In the genomic region with DNA sequence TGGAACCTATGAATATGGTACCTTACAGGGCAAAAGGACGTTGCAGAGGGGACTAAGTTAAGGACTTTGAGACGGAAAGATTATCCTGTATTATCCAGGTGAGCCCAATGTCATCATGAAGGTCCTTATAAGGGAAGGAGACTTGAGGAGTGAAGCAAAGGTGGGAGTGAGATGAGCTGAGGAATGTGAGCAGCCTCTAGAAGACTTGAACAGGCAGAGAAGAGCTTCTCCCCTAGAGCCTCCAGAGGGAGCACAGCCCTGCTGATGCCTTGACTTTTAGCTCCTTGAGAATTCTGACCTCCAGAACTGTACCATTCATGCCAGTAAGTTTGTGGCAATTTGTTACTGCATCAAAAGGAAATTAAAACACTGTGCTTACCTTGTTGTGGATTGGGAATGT, we compare ENCODE assay signal across 15 cellular contexts. TPM values are rescaled to one million over a fixed set of nuclear protein-coding genes. Genes with fewer than 3 reads are reported as not detected.
DNase-seq lines count a peak whose midpoint lies in the region; FAIRE-seq and TF ChIP-seq lines count a peak whose summit lies in the region.
"Had no signal": no experiment of that assay in that cellular context is flagged by ENCODE, and none has a peak within 500 bp of the region (broad histone marks: within the 10 kb centered on the region; RNA-seq: fewer than 3 reads in every experiment).

No MANE protein-coding gene starts in this region.

- no peak overlapping the region for H3K4ac ChIP-seq in H1 (replicated peaks; ENCODE audit: insufficient read length, low read depth, low read length)

- FAIRE-seq in H1 (lab: Jason Lieb, UNC), result peak; percentile 98

- peaks cover under 1% of the 10 kb centered on the region for H3K4me1 ChIP-seq in Loucy (ENCODE audit: insufficient read depth, low read length, poor library complexity, severe bottlenecking)
- peaks cover 0 to 1% (median under 1%) of the 10 kb centered on the region in 4 experiments; a peak in 3 of 7 replicates for H3K4me1 ChIP-seq in H1 (replicated peaks in 1 of 4; ENCODE audit: control insufficient read depth in 3 of 4, insufficient read depth in 4 of 4, low read length in 3 of 4)
- H3K4me1 ChIP-seq in osteoblast (ENCODE audit: insufficient read depth, low read length), result no peaks in the 10 kb centered on the region
- H3K4me1 ChIP-seq: adrenal gland had no signal

- no peak overlapping the region for H2AK5ac ChIP-seq in H1 (ENCODE audit: low read depth, low read length)

- H3K56ac ChIP-seq in H1 (replicated peaks; ENCODE audit: insufficient read length, low read depth, low read length), result no peak overlapping the region

- H2BK5ac ChIP-seq in H1 (ENCODE audit: low read depth, low read length), result no peak overlapping the region

- peak overlapping the region; percentile 51; the same call in 1 of the 2 replicates for H2BK15ac ChIP-seq in H1 (ENCODE audit: low read length)

- H3K4me2 ChIP-seq in Loucy (ENCODE audit: low read depth, low read length, poor library complexity, severe bottlenecking) (no peak overlapping the region), H1 (ENCODE audit: insufficient read depth in 1 of 2, low read depth in 2 of 2, low read length in 2 of 2) (no peak overlapping the region), osteoblast (ENCODE audit: insufficient read depth, low read length) (no peak overlapping the region)

- 43% methylated on average over 2 of the region's 2 CpGs; no CpG with 5 or more reads in 1 of the 2 experiments for WGBS in H1 (ENCODE audit: extremely low coverage in 1 of 2, insufficient coverage in 1 of 2, insufficient read length in 1 of 2, insufficient replicate concordance in 2 of 2, low coverage in 1 of 2, low lambda C conversion rate in 2 of 2, missing lambda C conversion rate in 1 of 2), 2 experiments

- H3K36me3 ChIP-seq in Loucy (ENCODE audit: insufficient read depth, low read length), result no peaks in the 10 kb centered on the region
- no peaks in the 10 kb centered on the region; a peak in 1 of 8 replicates for H3K36me3 ChIP-seq in H1 (ENCODE audit: control insufficient read depth in 2 of 4, insufficient read depth in 4 of 4, low read length in 3 of 4)
- H3K36me3 ChIP-seq in osteoblast (ENCODE audit: insufficient read depth, low read length), result no peaks in the 10 kb centered on the region
- H3K36me3 ChIP-seq: adrenal gland had no signal

- H4K5ac ChIP-seq in H1 (ENCODE audit: insufficient read length, low read depth, low read length), result no peak overlapping the region

- H3K14ac ChIP-seq in H1 (ENCODE audit: insufficient read length), result no peak overlapping the region

- no peak for TF ChIP-seq POLR2A in H1 (IDR thresholded peaks at IDR 0.05; ENCODE audit: control extremely low read depth in 1 of 2, low read depth in 2 of 2, low read length in 2 of 2)

- H4K20me1 ChIP-seq in Loucy (ENCODE audit: insufficient read depth, low read length, poor library complexity, severe bottlenecking) (no peaks in the 10 kb centered on the region), H1 (replicated peaks in 1 of 2; ENCODE audit: control insufficient read depth in 1 of 2, insufficient read depth in 2 of 2, low read length in 2 of 2) (no peaks in the 10 kb centered on the region), osteoblast (ENCODE audit: insufficient read depth, low read length) (no peaks in the 10 kb centered on the region)

- CTCF ChIA-PET in H1 (lab: Charles Lee; ENCODE audit: partially characterized antibody), result interaction anchor here (0.6 to 5.9 kb wide), 19 partner anchors 9 to 384 kb away, joined by 3 to 54 read pairs (median 4); partner anchors contain the start of gene LACRT

- no peak overlapping the region for H2BK12ac ChIP-seq in H1 (ENCODE audit: low read depth, low read length)

- TF ChIP-seq EP300 in H1 (IDR thresholded peaks at IDR 0.05; ENCODE audit: borderline replicate concordance in 1 of 2, low read depth in 2 of 2, low read length in 2 of 2), result no peak

- H3K23ac ChIP-seq in H1 (ENCODE audit: insufficient read length), result no peak overlapping the region

- peak; percentile 56 for TF ChIP-seq CTCF in Loucy (conservative IDR thresholded peaks at IDR 0.05; ENCODE audit: low read length)
- peak; percentile 33 to 83 (median 66) for TF ChIP-seq CTCF in H1 (IDR thresholded peaks at IDR 0.05; ENCODE audit: control extremely low read depth in 1 of 3, insufficient read depth in 1 of 3, low read depth in 1 of 3, low read length in 3 of 3)
- TF ChIP-seq CTCF in osteoblast (IDR thresholded peaks at IDR 0.05; ENCODE audit: extremely low read depth, low read depth, low read length), result peak; percentile 23

- no peak overlapping the region for H4K91ac ChIP-seq in H1 (replicated peaks; ENCODE audit: insufficient read length, low read length)

- POLR2A ChIA-PET in H1 (lab: Charles Lee; ENCODE audit: partially characterized antibody), result interaction anchor here (0.8 to 1.7 kb wide), 2 partner anchors 10 to 33 kb away, joined by 3 to 6 read pairs; no protein-coding TSS in a partner anchor

- no peaks in the 10 kb centered on the region for H3K23me2 ChIP-seq in H1 (ENCODE audit: low read depth, low read length)

- H3K9ac ChIP-seq in Loucy (ENCODE audit: low read depth, low read length, poor library complexity, severe bottlenecking), result no peak overlapping the region
- H3K9ac ChIP-seq in H1 (replicated peaks in 1 of 4; ENCODE audit: extremely low read depth in 1 of 4, low read depth in 3 of 4, low read length in 3 of 4), result no peak overlapping the region

- H3K9me3 ChIP-seq in Loucy (ENCODE audit: insufficient read depth, low read depth, low read length), result no peaks in the 10 kb centered on the region
- peaks cover 5 to 6% of the 10 kb centered on the region in 2 experiments; a peak in 1 of 4 replicates for H3K9me3 ChIP-seq in H1 (ENCODE audit: insufficient read depth in 2 of 2, low read depth in 1 of 2, low read length in 1 of 2)
- H3K9me3 ChIP-seq in osteoblast (ENCODE audit: low read depth, low read length), result no peaks in the 10 kb centered on the region
- H3K9me3 ChIP-seq: adrenal gland had no signal

- no peak overlapping the region for H3K4me3 ChIP-seq in Loucy (ENCODE audit: low read length, poor library complexity, severe bottlenecking)
- no peak overlapping the region for H3K4me3 ChIP-seq in H1 (ENCODE audit: extremely low read depth in 1 of 4, insufficient read depth in 2 of 4, low read depth in 3 of 4, low read length in 4 of 4)
- H3K4me3 ChIP-seq in osteoblast (ENCODE audit: insufficient read depth, low read length), result no peak overlapping the region
- H3K4me3 ChIP-seq: adrenal gland had no signal

- H3K79me2 ChIP-seq in Loucy (ENCODE audit: insufficient read depth, low read length) (no peaks in the 10 kb centered on the region), H1 (ENCODE audit: control insufficient read depth in 1 of 2, insufficient read depth in 2 of 2, low read length in 2 of 2) (no peaks in the 10 kb centered on the region; a peak in 1 of 4 replicates), osteoblast (ENCODE audit: insufficient read depth, low read length) (no peaks in the 10 kb centered on the region)

- H3K9me2 ChIP-seq in Loucy (replicated peaks; ENCODE audit: low read depth, low read length), result no peaks in the 10 kb centered on the region

- DNase-seq in NCI-H2171 treated with DMSO at 0.1 percent for 48 hours (lab: John Stamatoyannopoulos, UW) (peak; percentile 9), NCI-H2171 (lab: John Stamatoyannopoulos, UW) (no peak), H1 (ENCODE audit: low read depth in 1 of 2, low spot score in 2 of 2) (peak in 1 of 2 experiments; percentile 25), osteoblast (ENCODE audit: insufficient read length, low spot score, missing footprints) (no peak), superior temporal gyrus (ENCODE audit: extremely low spot score) (no peak), NCI-H187 treated with DMSO at 0.1 percent for 48 hours (lab: John Stamatoyannopoulos, UW) (no peak), midbrain (lab: John Stamatoyannopoulos, UW) (no peak)
- DNase-seq: activated CD8-positive, alpha-beta memory T cell treated with anti-CD3 and anti-CD28 coated beads, Interleukin-2, amount 10 ng/mL, durations not matched to agents 7 days and 5 days; adrenal gland; DMS79; effector memory CD8-positive, alpha-beta T cell; naive B cell had no signal

- H3K27me3 ChIP-seq in Loucy (ENCODE audit: insufficient read depth, low read length, poor library complexity, severe bottlenecking) (no peaks in the 10 kb centered on the region), H1 (replicated peaks in 1 of 4; ENCODE audit: control insufficient read depth in 3 of 4, extremely low read depth in 1 of 4, insufficient read depth in 3 of 4, low read length in 3 of 4) (no peaks in the 10 kb centered on the region; a peak in 1 of 7 replicates), osteoblast (ENCODE audit: insufficient read depth, low read length) (peaks cover 3% of the 10 kb centered on the region)
- H3K27me3 ChIP-seq: adrenal gland had no signal

- H3K18ac ChIP-seq in H1 (ENCODE audit: extremely low read depth, low read length), result no peak overlapping the region

- H3F3A ChIP-seq in Loucy (ENCODE audit: low read depth), result no peaks in the 10 kb centered on the region

- no peak overlapping the region for H4K8ac ChIP-seq in H1 (ENCODE audit: extremely low read depth, insufficient read depth, low read length)

- no peak overlapping the region for H2BK20ac ChIP-seq in H1 (ENCODE audit: low read length)

- peak; percentile 40 to 52 for TF ChIP-seq RAD21 in H1 (IDR thresholded peaks at IDR 0.05 in 1 of 2, conservative IDR thresholded peaks at IDR 0.05 in 1 of 2; ENCODE audit: low read depth in 2 of 2, low read length in 2 of 2)

- no peak overlapping the region for H2BK120ac ChIP-seq in H1 (replicated peaks; ENCODE audit: low read depth, low read length)

- H3K27ac ChIP-seq in H1 (ENCODE audit: low read depth, low read length), result no peak overlapping the region
- no peak overlapping the region for H3K27ac ChIP-seq in osteoblast (ENCODE audit: low read depth, low read length)
- H3K27ac ChIP-seq: adrenal gland had no signal

- H3K79me1 ChIP-seq in H1 (ENCODE audit: low read depth, low read length), result no peaks in the 10 kb centered on the region

- H2AFZ ChIP-seq in Loucy (ENCODE audit: low read length) (no peak overlapping the region), H1 (ENCODE audit: low read length) (no peak overlapping the region; the same call in 1 of the 2 replicates), osteoblast (ENCODE audit: low read length) (no peak overlapping the region)

RNA-seq across cellular contexts. Expression of gene DCD, which starts 41.8 kb away (rescaled TPM):
- not detected in 2 replicates for total RNA-seq in H1 (2021; fragmentation: NEBNext Ultra II Directional; extraction: Animal tissue kit (Norgen Biotek cat#: 25700))
- polyA plus RNA-seq in H1 (2011; rRNA removed), result not detected in 2 replicates
- polyA plus RNA-seq in H1 (2011; cell fraction: cytosol; rRNA removed), result not detected
- not detected for polyA plus RNA-seq in H1 (2011; cell fraction: nucleus; rRNA removed)
- not detected in 4 replicates for polyA plus RNA-seq in H1 (2012, experiment 1 of 2)
- polyA plus RNA-seq in H1 (2012, experiment 2 of 2), result not detected
- polyA plus RNA-seq in H1 (2013, experiment 1 of 2), result not detected
- polyA plus RNA-seq in H1 (2013, experiment 2 of 2), result not detected
- polyA minus RNA-seq in H1 (2011; rRNA and poly(A)+ RNA removed), result not detected in 2 replicates
- polyA minus RNA-seq in H1 (2011; cell fraction: cytosol; rRNA and poly(A)+ RNA removed), result not detected
- not detected for polyA minus RNA-seq in H1 (2011; cell fraction: nucleus; rRNA and poly(A)+ RNA removed)
- total RNA-seq in osteoblast, result not detected in 2 replicates
- total RNA-seq: activated CD8-positive, alpha-beta memory T cell treated with anti-CD3 and anti-CD28 coated beads, Interleukin-2, amount 10 ng/mL, durations not matched to agents 7 days and 5 days; adrenal gland; H4; T-helper 2 cell treated with Interferon-gamma antibody and Interleukin-4, amounts not matched to agents 100 ng/mL and 5 ng/mL, for 36 hours had no signal
- polyA plus RNA-seq: adrenal gland had no signal

RNA-seq across cellular contexts. Expression of gene LACRT, which starts 55.3 kb away (rescaled TPM):
- not detected in 2 replicates for total RNA-seq in H1 (2021; fragmentation: NEBNext Ultra II Directional; extraction: Animal tissue kit (Norgen Biotek cat#: 25700))
- polyA plus RNA-seq in H1 (2011; rRNA removed), result not detected in 2 replicates
- polyA plus RNA-seq in H1 (2011; cell fraction: cytosol; rRNA removed), result not detected
- not detected for polyA plus RNA-seq in H1 (2011; cell fraction: nucleus; rRNA removed)
- not detected in 4 replicates for polyA plus RNA-seq in H1 (2012, experiment 1 of 2)
- polyA plus RNA-seq in H1 (2012, experiment 2 of 2), result not detected
- polyA plus RNA-seq in H1 (2013, experiment 1 of 2), result not detected
- not detected for polyA plus RNA-seq in H1 (2013, experiment 2 of 2)
- not detected in 2 replicates for polyA minus RNA-seq in H1 (2011; rRNA and poly(A)+ RNA removed)
- not detected for polyA minus RNA-seq in H1 (2011; cell fraction: cytosol; rRNA and poly(A)+ RNA removed)
- polyA minus RNA-seq in H1 (2011; cell fraction: nucleus; rRNA and poly(A)+ RNA removed), result not detected
- total RNA-seq in osteoblast, result not detected in 2 replicates
- total RNA-seq: activated CD8-positive, alpha-beta memory T cell treated with anti-CD3 and anti-CD28 coated beads, Interleukin-2, amount 10 ng/mL, durations not matched to agents 7 days and 5 days; adrenal gland; H4; T-helper 2 cell treated with Interferon-gamma antibody and Interleukin-4, amounts not matched to agents 100 ng/mL and 5 ng/mL, for 36 hours had no signal
- polyA plus RNA-seq: adrenal gland had no signal
